Comparison of ENCODE assay signal across 10 cellular contexts in the genomic region with DNA sequence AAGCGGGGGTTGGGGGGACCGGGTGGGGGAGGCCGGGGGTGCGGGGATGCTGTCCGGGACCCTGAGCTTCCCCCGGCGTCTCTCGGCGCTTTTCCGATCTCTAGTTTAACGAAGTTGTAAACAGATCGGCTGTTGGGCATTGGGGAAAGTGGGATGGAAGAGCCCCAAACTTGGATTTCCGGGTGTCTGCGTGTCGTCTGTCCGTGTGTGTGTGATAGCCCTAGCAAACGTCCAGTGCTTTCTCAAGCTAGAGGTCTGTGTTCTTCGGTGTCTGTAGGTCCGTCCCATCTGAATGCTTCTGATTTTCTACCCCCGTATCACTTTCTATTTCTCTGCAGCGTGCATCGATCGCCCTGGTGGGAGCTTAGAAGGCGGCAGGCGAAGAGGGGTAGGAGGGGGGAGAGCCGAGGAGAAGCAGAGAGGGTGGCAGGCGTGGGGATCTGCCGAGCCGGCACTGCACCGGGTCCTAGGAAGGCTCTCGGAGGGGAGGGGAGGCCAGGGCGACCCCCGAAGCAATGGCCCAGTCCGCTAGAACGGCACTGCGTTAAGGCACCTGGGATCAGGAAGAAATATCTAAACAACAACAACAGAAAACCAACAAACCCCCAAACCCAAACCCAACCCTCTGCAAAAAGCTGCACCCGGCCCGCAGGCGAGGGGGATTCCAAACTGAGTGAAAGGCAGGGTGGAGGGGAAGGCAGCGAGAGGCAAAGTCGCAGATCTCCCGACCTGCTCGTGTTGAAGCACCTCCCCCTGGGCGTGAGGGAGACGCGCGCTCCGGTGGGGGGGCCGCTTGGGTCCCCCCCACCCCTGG. TPM values are rescaled to one million over a fixed set of nuclear protein-coding genes. Genes with fewer than 3 reads are reported as not detected.
DNase-seq lines count a peak whose midpoint lies in the region; ATAC-seq lines count a peak whose summit lies in the region.
"Had no signal": no experiment of that assay in that cellular context is flagged by ENCODE, and none has a peak within 500 bp of the region (broad histone marks: within the 10 kb centered on the region; RNA-seq: fewer than 3 reads in every experiment).

No MANE protein-coding gene starts in this region.

- peaks cover 16% of the 10 kb centered on the region for H3K4me1 Mint-ChIP-seq in activated CD4-positive, alpha-beta T cell treated with anti-CD3 and anti-CD28 coated beads for 36 hours
- peaks cover 25% of the 10 kb centered on the region for H3K4me1 Mint-ChIP-seq in stimulated activated naive CD8-positive, alpha-beta T cell treated with anti-CD3 and anti-CD28 coated beads, Interleukin-15, Interleukin-2, amounts not matched to agents 100 ng/mL and 50 ng/mL, for 24 hours (ENCODE audit: low read depth)

- peak overlapping the region; percentile 70 for H3K4me3 ChIP-seq in iPS-18a (ENCODE audit: low read length)

- H3K27ac Mint-ChIP-seq in activated CD4-positive, alpha-beta T cell treated with anti-CD3 and anti-CD28 coated beads for 36 hours: no peak overlapping the region
- no peak overlapping the region for H3K27ac Mint-ChIP-seq in stimulated activated naive CD8-positive, alpha-beta T cell treated with anti-CD3 and anti-CD28 coated beads, Interleukin-15, Interleukin-2, amounts not matched to agents 100 ng/mL and 50 ng/mL, for 24 hours

- peak; percentile 51 for DNase-seq in activated CD4-positive, alpha-beta T cell treated with anti-CD3 and anti-CD28 coated beads for 36 hours
- no peak for DNase-seq in activated CD4-positive, alpha-beta T cell treated with anti-CD3 and anti-CD28 coated beads for 1 hour
- peak; percentile 22 to 35 for DNase-seq in activated T-cell treated with anti-CD3 and anti-CD28 coated beads, Interleukin-2, amount 50 U/mL, for 48 hours
- no peak for DNase-seq in occipital lobe (lab: John Stamatoyannopoulos, UW)
- no peak for DNase-seq in HuH-7.5 (ENCODE audit: low spot score)
- DNase-seq: DND-41 had no signal

- no peak overlapping the region for H3K9ac ChIP-seq in iPS-18a (ENCODE audit: low read length)

- peaks cover 7% of the 10 kb centered on the region for H3K4me1 ChIP-seq in iPS-18a (ENCODE audit: control insufficient read depth, low read depth, low read length)

- peak overlapping the region; percentile 76 for H3K4me3 Mint-ChIP-seq in activated CD4-positive, alpha-beta T cell treated with anti-CD3 and anti-CD28 coated beads for 36 hours
- peak overlapping the region; percentile 85 for H3K4me3 Mint-ChIP-seq in stimulated activated naive CD8-positive, alpha-beta T cell treated with anti-CD3 and anti-CD28 coated beads, Interleukin-15, Interleukin-2, amounts not matched to agents 100 ng/mL and 50 ng/mL, for 24 hours

- POLR2A ChIA-PET in activated CD4-positive, alpha-beta T cell treated with anti-CD3 and anti-CD28 coated beads for 36 hours (lab: Charles Lee): interaction anchor here (0.6 kb wide), 1 partner anchor 217 kb away, joined by 3 read pairs; no protein-coding TSS in a partner anchor

- H3K27me3 ChIP-seq in iPS-18a (ENCODE audit: control insufficient read depth, insufficient read depth, low read length): peaks cover 73% of the 10 kb centered on the region

- H3K27ac ChIP-seq in iPS-18a (ENCODE audit: low read length): no peak overlapping the region

- H3K36me3 Mint-ChIP-seq in activated CD4-positive, alpha-beta T cell treated with anti-CD3 and anti-CD28 coated beads for 36 hours (ENCODE audit: low read depth): no peaks in the 10 kb centered on the region
- H3K36me3 Mint-ChIP-seq in stimulated activated naive CD8-positive, alpha-beta T cell treated with anti-CD3 and anti-CD28 coated beads, Interleukin-15, Interleukin-2, amounts not matched to agents 100 ng/mL and 50 ng/mL, for 24 hours (ENCODE audit: low read depth): no peaks in the 10 kb centered on the region

- ATAC-seq in activated CD4-positive, alpha-beta T cell treated with anti-CD3 and anti-CD28 coated beads for 36 hours: peak; percentile 48
- no peak for ATAC-seq in GM21390 (IDR thresholded peaks at IDR 0.05; ENCODE audit: unreplicated experiment)

- CTCF ChIA-PET in activated CD4-positive, alpha-beta T cell treated with anti-CD3 and anti-CD28 coated beads for 36 hours (lab: Charles Lee): interaction anchor here (1.2 kb wide), 1 partner anchor 53 kb away, joined by 4 read pairs; no protein-coding TSS in a partner anchor

- no peaks in the 10 kb centered on the region for H3K36me3 ChIP-seq in iPS-18a (ENCODE audit: control insufficient read depth, low read depth, low read length)

- peaks cover 48% of the 10 kb centered on the region for H3K27me3 Mint-ChIP-seq in activated CD4-positive, alpha-beta T cell treated with anti-CD3 and anti-CD28 coated beads for 36 hours
- H3K27me3 Mint-ChIP-seq in stimulated activated naive CD8-positive, alpha-beta T cell treated with anti-CD3 and anti-CD28 coated beads, Interleukin-15, Interleukin-2, amounts not matched to agents 100 ng/mL and 50 ng/mL, for 24 hours: peaks cover 53% of the 10 kb centered on the region

- no peaks in the 10 kb centered on the region for H3K9me3 ChIP-seq in iPS-18a (ENCODE audit: control insufficient read depth, low read depth, low read length)

- no peaks in the 10 kb centered on the region for H3K9me3 Mint-ChIP-seq in activated CD4-positive, alpha-beta T cell treated with anti-CD3 and anti-CD28 coated beads for 36 hours (ENCODE audit: low read depth)
- peaks cover 3% of the 10 kb centered on the region for H3K9me3 Mint-ChIP-seq in stimulated activated naive CD8-positive, alpha-beta T cell treated with anti-CD3 and anti-CD28 coated beads, Interleukin-15, Interleukin-2, amounts not matched to agents 100 ng/mL and 50 ng/mL, for 24 hours

- intact Hi-C loops in activated CD4-positive, alpha-beta T cell treated with anti-CD3 and anti-CD28 coated beads for 36 hours (cut with DNase I, micrococcal nuclease): loop anchor here in 1 of 2 experiments (5.0 kb wide), 1 partner anchor 53 kb away; no protein-coding TSS in a partner anchor

RNA-seq across cellular contexts. Expression of gene KCNA1, which starts 1.0 kb away (rescaled TPM):
- not detected for total RNA-seq in activated CD4-positive, alpha-beta T cell treated with anti-CD3 and anti-CD28 coated beads for 36 hours
- 1.1 TPM for total RNA-seq in occipital lobe
- total RNA-seq: T-helper 2 cell treated with Interferon-gamma antibody and Interleukin-4, amounts not matched to agents 100 ng/mL and 5 ng/mL, for 36 hours had no signal

Comparison
In these comparisons a context has a peak if more than half of its experiments do, and no peak if none do; other contexts are left out.
1. DNase-seq: peak in activated CD4-positive, alpha-beta T cell treated with anti-CD3 and anti-CD28 coated beads for 36 hours (single experiment) and activated T-cell treated with anti-CD3 and anti-CD28 coated beads, Interleukin-2, amount 50 U/mL, for 48 hours (2 of 2); none in activated CD4-positive, alpha-beta T cell treated with anti-CD3 and anti-CD28 coated beads for 1 hour (single experiment), occipital lobe (single experiment) and HuH-7.5 (single experiment).